9 cellular contexts compared by ENCODE assay signal in genomic region chr11:19117760-19118097, GRCh38. TPM values are rescaled to one million over a fixed set of nuclear protein-coding genes. Genes with fewer than 3 reads are reported as not detected.
DNase-seq lines count a peak whose midpoint lies in the region; ATAC-seq and TF ChIP-seq lines count a peak whose summit lies in the region.
"Had no signal": no experiment of that assay in that cellular context is flagged by ENCODE, and none has a peak within 500 bp of the region (broad histone marks: within the 10 kb centered on the region; RNA-seq: fewer than 3 reads in every experiment).

No MANE protein-coding gene starts in this region.

- H3K27me3 ChIP-seq in SK-N-SH (ENCODE audit: insufficient read depth) (peaks cover 1% of the 10 kb centered on the region; the same call in 1 of the 2 replicates), iPS-20b (ENCODE audit: insufficient read depth, low read length) (no peaks in the 10 kb centered on the region)

- TF ChIP-seq CTCF in SK-N-SH (IDR thresholded peaks at IDR 0.05) = no peak

- H3K36me3 ChIP-seq in SK-N-SH (replicated peaks in 1 of 2; ENCODE audit: control insufficient read depth in 1 of 2, insufficient read depth in 2 of 2, low read length in 1 of 2) (peaks cover 0 to 7% of the 10 kb centered on the region in 2 experiments), iPS-20b (ENCODE audit: insufficient read depth, low read depth, low read length) (peaks cover 14% of the 10 kb centered on the region)

- H3F3A ChIP-seq in SK-N-SH (replicated peaks; ENCODE audit: insufficient read depth) = no peaks in the 10 kb centered on the region

- peak overlapping the region; percentile 8 for H3K27ac Mint-ChIP-seq in activated naive CD8-positive, alpha-beta T cell treated with anti-CD3 and anti-CD28 coated beads for 36 hours
- peak overlapping the region; percentile 20 for H3K27ac Mint-ChIP-seq in stimulated activated naive B cell treated with anti-CD40 and anti-IgM and Interleukin-4, amounts not matched to agents 10 μg/mL and 1 μg/mL and 100 μg/mL, for 72 hours

- H3K9me3 Mint-ChIP-seq in activated naive CD8-positive, alpha-beta T cell treated with anti-CD3 and anti-CD28 coated beads for 36 hours = no peaks in the 10 kb centered on the region
- H3K9me3 Mint-ChIP-seq in stimulated activated naive B cell treated with anti-CD40 and anti-IgM and Interleukin-4, amounts not matched to agents 10 μg/mL and 1 μg/mL and 100 μg/mL, for 72 hours = peaks cover 0 to 2% of the 10 kb centered on the region in 2 donors

- peak overlapping the region; percentile 94 for H3K4me3 Mint-ChIP-seq in activated naive CD8-positive, alpha-beta T cell treated with anti-CD3 and anti-CD28 coated beads for 36 hours
- peak overlapping the region; percentile 93 to 94 for H3K4me3 Mint-ChIP-seq in stimulated activated naive B cell treated with anti-CD40 and anti-IgM and Interleukin-4, amounts not matched to agents 10 μg/mL and 1 μg/mL and 100 μg/mL, for 72 hours

- ATAC-seq in SK-N-SH treated with all-trans-retinoic acid at 6 μM for 48 hours = no peak; the same call in 2 of the 3 replicates
- ATAC-seq in stimulated activated naive B cell treated with anti-CD40 and anti-IgM and Interleukin-4, amounts not matched to agents 10 μg/mL and 1 μg/mL and 100 μg/mL, for 72 hours (replicated peaks) = no peak

- POLR2A ChIA-PET in SK-N-SH (lab: Yijun Ruan, JAX) = no interaction called here

- H3K36me3 Mint-ChIP-seq in activated naive CD8-positive, alpha-beta T cell treated with anti-CD3 and anti-CD28 coated beads for 36 hours = peaks cover 37% of the 10 kb centered on the region
- H3K36me3 Mint-ChIP-seq in stimulated activated naive B cell treated with anti-CD40 and anti-IgM and Interleukin-4, amounts not matched to agents 10 μg/mL and 1 μg/mL and 100 μg/mL, for 72 hours = peaks cover 13 to 20% of the 10 kb centered on the region in 2 donors

- peak overlapping the region; percentile 86 for H3K4me2 ChIP-seq in SK-N-SH

- WGBS in SK-N-SH (ENCODE audit: low lambda C conversion rate) = 33% methylated on average over 7 of the region's 7 CpGs

- H3K4me3 ChIP-seq in SK-N-SH (ENCODE audit: low read depth in 2 of 2, low read length in 1 of 2) (peak overlapping the region; percentile 94 to 97), iPS-20b (ENCODE audit: low read length) (peak overlapping the region; percentile 92)

- H3K4me1 Mint-ChIP-seq in activated naive CD8-positive, alpha-beta T cell treated with anti-CD3 and anti-CD28 coated beads for 36 hours = peaks cover 43% of the 10 kb centered on the region
- peaks cover 21 to 54% of the 10 kb centered on the region in 2 donors for H3K4me1 Mint-ChIP-seq in stimulated activated naive B cell treated with anti-CD40 and anti-IgM and Interleukin-4, amounts not matched to agents 10 μg/mL and 1 μg/mL and 100 μg/mL, for 72 hours

- no peak for TF ChIP-seq RAD21 in SK-N-SH (IDR thresholded peaks at IDR 0.05; ENCODE audit: low read length)

- no peaks in the 10 kb centered on the region for H3K27me3 Mint-ChIP-seq in activated naive CD8-positive, alpha-beta T cell treated with anti-CD3 and anti-CD28 coated beads for 36 hours
- no peaks in the 10 kb centered on the region for H3K27me3 Mint-ChIP-seq in stimulated activated naive B cell treated with anti-CD40 and anti-IgM and Interleukin-4, amounts not matched to agents 10 μg/mL and 1 μg/mL and 100 μg/mL, for 72 hours

- H3K9me3 ChIP-seq in SK-N-SH (no peaks in the 10 kb centered on the region), iPS-20b (ENCODE audit: insufficient read depth, low read depth, low read length) (no peaks in the 10 kb centered on the region)

- H3K4me1 ChIP-seq in SK-N-SH (ENCODE audit: control insufficient read depth in 1 of 2, insufficient read depth in 2 of 2, low read depth in 1 of 2, low read length in 1 of 2) (peaks cover 0 to 6% of the 10 kb centered on the region in 2 experiments; a peak in 2 of 4 replicates), iPS-20b (ENCODE audit: insufficient read depth, low read length) (0 out of 2 replicates have a peak, but pooled peaks cover 9% of the 10 kb centered on the region)

- H4K20me1 ChIP-seq in SK-N-SH (ENCODE audit: insufficient read depth) = no peaks in the 10 kb centered on the region

- no peak for TF ChIP-seq EP300 in SK-N-SH (IDR thresholded peaks at IDR 0.05; ENCODE audit: borderline replicate concordance in 1 of 2, low read depth in 1 of 2, low read length in 1 of 2)

- peaks cover 20% of the 10 kb centered on the region; the same call in 1 of the 2 replicates for H3K79me2 ChIP-seq in SK-N-SH (ENCODE audit: insufficient read depth)

- H3K27ac ChIP-seq in SK-N-SH (ENCODE audit: low read depth in 2 of 2, low read length in 1 of 2) = peak overlapping the region in 1 of 2 experiments; percentile 4; a peak in 2 of 4 replicates
- no peak overlapping the region for H3K27ac ChIP-seq in iPS-20b (ENCODE audit: low read length)

- CTCF ChIA-PET in SK-N-SH (lab: Yijun Ruan, JAX) = interaction anchor here (1.0 kb wide), 1 partner anchor 142 kb away, joined by 3 read pairs; no protein-coding TSS in a partner anchor

- no peak for DNase-seq in SK-N-SH
- DNase-seq in activated naive CD8-positive, alpha-beta T cell treated with anti-CD3 and anti-CD28 coated beads for 36 hours = no peak
- no peak for DNase-seq in stimulated activated naive B cell treated with anti-CD40 and anti-IgM and Interleukin-4, amounts not matched to agents 10 μg/mL and 1 μg/mL and 100 μg/mL, for 72 hours
- DNase-seq in medulla oblongata (ENCODE audit: extremely low spot score) = no peak
- DNase-seq in NCI-H187 treated with DMSO at 0.1 percent for 48 hours (lab: John Stamatoyannopoulos, UW) = no peak
- no peak for DNase-seq in stimulated activated CD8-positive, alpha-beta memory T cell treated with anti-CD3 and anti-CD28 coated beads, Interleukin-4, amount 100 ng/mL, for 48 hours

- peak overlapping the region; percentile 75 for H3K9ac ChIP-seq in SK-N-SH
- H3K9ac ChIP-seq in iPS-20b (ENCODE audit: low read depth, low read length) = peak overlapping the region; percentile 81; the same call in 1 of the 2 replicates

- H2AFZ ChIP-seq in SK-N-SH (ENCODE audit: low read depth) = peak overlapping the region; percentile 95

- no peaks in the 10 kb centered on the region for H3K9me2 ChIP-seq in SK-N-SH

TF ChIP-seq in SK-N-SH, 30 proteins besides CTCF, POLR2A, EP300 and RAD21:
- no peak for TF ChIP-seq NRF1 (IDR thresholded peaks at IDR 0.05; ENCODE audit: low read depth, low read length)
TF ChIP-seq in SK-N-SH: peak in this region for 0.

TF ChIP-seq in SK-N-SH treated with all-trans-retinoic acid at 6 μM for 48 hours, 23 proteins besides CTCF, POLR2A, EP300 and RAD21:
- TF ChIP-seq PATZ1 (CRISPR knock-in tag; IDR thresholded peaks at IDR 0.05; ENCODE audit: borderline replicate concordance) (no peak), ZNF70 (CRISPR knock-in tag; IDR thresholded peaks at IDR 0.05) (no peak), SNAI2 (CRISPR knock-in tag; IDR thresholded peaks at IDR 0.05) (no peak), ESRRG (CRISPR knock-in tag; IDR thresholded peaks at IDR 0.05) (no peak), OSR1 (CRISPR knock-in tag; IDR thresholded peaks at IDR 0.05) (no peak)

RNA-seq across cellular contexts. Expression of gene ZDHHC13, which starts 0.8 kb away (rescaled TPM):
- polyA plus RNA-seq in SK-N-SH (2012; rRNA removed) = 8.2 and 10.2 TPM in 2 replicates
- polyA plus RNA-seq in SK-N-SH (2012; cell fraction: cytosol; rRNA removed) = 10.7 and 11.2 TPM in 2 replicates
- 5.0 and 11.9 TPM in 2 replicates for polyA plus RNA-seq in SK-N-SH (2012; cell fraction: nucleus; rRNA removed)
- 10 to 100 TPM; 16.5 to 19.3 TPM for total RNA-seq in activated naive CD8-positive, alpha-beta T cell treated with anti-CD3 and anti-CD28 coated beads for 36 hours

RNA-seq across cellular contexts. Expression of gene MRGPRX2, which starts 57.2 kb away (rescaled TPM):
- polyA plus RNA-seq in SK-N-SH (2012; rRNA removed) = not detected in 2 replicates
- polyA plus RNA-seq in SK-N-SH (2012; cell fraction: cytosol; rRNA removed) = not detected in 2 replicates
- polyA plus RNA-seq in SK-N-SH (2012; cell fraction: nucleus; rRNA removed) = not detected in 2 replicates
- under 1 TPM in 1 of 2 experiments, not detected in 1; 0.16 TPM for total RNA-seq in activated naive CD8-positive, alpha-beta T cell treated with anti-CD3 and anti-CD28 coated beads for 36 hours
- total RNA-seq: NCI-H460 had no signal
